15 cellular contexts compared by ENCODE assay signal in the genomic region with DNA sequence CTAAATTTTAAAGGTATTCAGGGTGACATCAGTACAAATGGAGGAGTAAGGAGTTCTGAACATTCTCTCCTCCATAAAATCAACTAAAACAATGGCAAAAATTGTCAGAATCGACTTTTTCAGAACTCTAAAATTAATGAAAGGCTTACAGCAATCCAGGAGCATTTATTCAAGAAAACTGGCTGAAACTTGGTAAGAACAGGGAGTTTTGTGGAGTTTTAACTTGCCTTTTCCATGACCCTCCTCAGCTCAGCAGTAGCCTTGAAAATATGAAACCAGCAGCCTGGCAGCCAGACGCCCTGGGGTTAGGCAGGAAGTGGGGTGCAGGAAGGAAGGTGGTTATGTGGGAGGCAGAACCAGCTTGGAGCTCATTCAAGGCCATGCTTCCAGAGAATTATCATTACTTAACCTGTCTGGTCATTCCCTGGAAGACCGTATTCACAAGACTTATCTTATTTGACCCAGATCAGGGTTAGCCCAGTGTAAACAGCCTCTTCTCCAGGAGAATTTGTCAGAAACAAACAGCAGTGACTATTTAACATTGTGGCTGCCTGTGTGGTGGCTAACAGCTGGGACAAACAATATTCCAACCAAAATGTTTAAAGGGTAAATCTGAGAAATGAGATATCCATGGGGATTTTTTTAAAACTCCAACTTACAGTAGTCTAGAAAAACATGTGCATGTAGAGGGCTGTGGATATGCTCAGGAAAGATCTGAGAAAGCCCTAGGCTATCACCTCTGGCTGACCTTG.
"Had no signal": no experiment of that assay in that cellular context is flagged by ENCODE, and none has a peak within 500 bp of the region (broad histone marks: within the 10 kb centered on the region; RNA-seq: fewer than 3 reads in every experiment).

No MANE protein-coding gene starts in this region.

- H3K36me3 ChIP-seq: adrenal gland had no signal

- DNase-seq: activated B cell treated with CpG ODN at 0.5 μM for 24 hours; activated CD4-positive, alpha-beta T cell treated with anti-CD3 and anti-CD28 coated beads for 48 hours; activated CD8-positive, alpha-beta T cell treated with anti-CD3 and anti-CD28 coated beads for 36 hours; activated effector memory CD4-positive, alpha-beta T cell treated with Interleukin-2 at 50 U/mL for 16 hours; activated naive CD4-positive, alpha-beta T cell treated with anti-CD3 and anti-CD28 coated beads, Interleukin-2, amount 50 U/mL, for 16 hours; activated T-cell treated with anti-CD3 and anti-CD28 coated beads, Interleukin-2, amount 50 U/mL, for 4 hours; adrenal gland; hippocampal formation; left ventricle myocardium superior; mesenchymal stem cell; stimulated activated CD4-positive, alpha-beta T cell treated with anti-CD3 and anti-CD28 coated beads, Interleukin-4, amount 100 ng/mL, for 4 hours; stimulated activated CD8-positive, alpha-beta memory T cell treated with anti-CD3 and anti-CD28 coated beads, Interleukin-4, amount 100 ng/mL, for 48 hours; stimulated activated naive CD8-positive, alpha-beta T cell treated with anti-CD3 and anti-CD28 coated beads, Interleukin-15, Interleukin-2, amounts not matched to agents 100 U/mL and 50 U/mL, for 24 hours; trophoblast cell had no signal

- H3K27ac Mint-ChIP-seq: activated B cell treated with CpG ODN at 0.5 μM for 24 hours; activated CD8-positive, alpha-beta T cell treated with anti-CD3 and anti-CD28 coated beads for 36 hours; natural killer cell treated with Interleukin-12 subunit alpha and Interleukin-12 subunit beta and Interleukin-15 and Interleukin-18, amount 100 ng/mL, for 72 hours had no signal

- H3K9me3 ChIP-seq: adrenal gland had no signal

- H3K4me1 Mint-ChIP-seq: activated B cell treated with CpG ODN at 0.5 μM for 24 hours had no signal

- H3K4me3 Mint-ChIP-seq: activated B cell treated with CpG ODN at 0.5 μM for 24 hours; activated CD8-positive, alpha-beta T cell treated with anti-CD3 and anti-CD28 coated beads for 36 hours; activated T-cell treated with anti-CD3 and anti-CD28 coated beads, Interleukin-2, amount 50 U/mL, for 4 hours; natural killer cell treated with Interleukin-12 subunit alpha and Interleukin-12 subunit beta and Interleukin-15 and Interleukin-18, amount 100 ng/mL, for 72 hours had no signal

- H3K27ac ChIP-seq: adrenal gland had no signal

- H3K4me3 ChIP-seq: adrenal gland had no signal

- H3K4me1 ChIP-seq: adrenal gland had no signal
